8 cellular contexts compared by ENCODE assay signal in the genomic region with DNA sequence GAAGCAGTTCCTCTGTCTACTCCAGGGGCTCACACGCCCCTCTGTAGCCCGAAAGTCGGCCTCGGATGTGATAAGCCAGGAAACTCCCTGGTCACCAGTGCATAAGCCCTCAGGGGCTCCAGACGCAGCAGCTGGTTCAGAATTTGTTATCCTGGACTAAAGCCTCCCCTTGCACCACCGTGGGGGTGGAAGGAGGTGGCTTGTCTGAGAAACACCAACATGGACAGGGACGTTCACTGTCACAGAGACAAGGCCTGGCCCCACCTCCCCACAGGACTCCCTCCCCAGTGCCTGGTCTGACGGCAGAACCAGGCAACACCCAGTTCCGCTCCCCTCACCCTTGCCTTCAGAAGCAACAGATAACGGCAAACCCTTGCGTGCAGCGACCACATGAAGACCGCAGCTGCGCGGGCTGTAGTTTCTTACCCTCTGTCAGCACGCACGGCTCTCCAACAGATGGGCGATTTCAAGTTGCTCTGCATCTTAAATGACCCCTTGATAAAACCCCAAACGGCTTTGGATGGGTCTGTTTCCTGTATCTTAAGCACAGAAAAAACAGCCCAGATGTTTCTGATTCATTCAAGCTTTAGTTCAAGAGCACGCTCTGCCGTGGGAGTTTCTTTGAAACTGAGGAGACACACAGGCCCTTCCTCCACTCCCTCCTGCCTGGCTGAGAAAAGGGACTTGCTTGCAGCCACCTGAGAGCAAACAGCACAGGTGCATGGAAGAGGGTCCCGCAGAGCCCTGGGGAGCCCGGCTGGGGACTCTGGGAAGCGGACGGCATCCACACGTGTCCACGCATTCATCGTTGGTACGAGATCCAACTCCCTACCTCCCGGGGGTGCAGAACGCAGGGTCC. TPM values are rescaled to one million over a fixed set of nuclear protein-coding genes. Genes with fewer than 3 reads are reported as not detected.
DNase-seq lines count a peak whose midpoint lies in the region; ATAC-seq and TF ChIP-seq lines count a peak whose summit lies in the region.

No MANE protein-coding gene starts in this region.

- H2BK20ac ChIP-seq in H9 (ENCODE audit: low read depth, low read length, poor library complexity, severe bottlenecking), result no peak overlapping the region

- H3K4me1 ChIP-seq in H9 (ENCODE audit: insufficient read depth, low read length) (no peaks in the 10 kb centered on the region), adipocyte (ENCODE audit: control insufficient read depth, insufficient read depth, low read length) (peaks cover 19% of the 10 kb centered on the region)

- DNase-seq in ELF-1 (ENCODE audit: low read depth, low spot score) (peak; percentile 34), H9 (no peak), NCI-H524 treated with DMSO at 0.1 percent for 48 hours (lab: John Stamatoyannopoulos, UW) (peak; percentile 99), adipocyte (ENCODE audit: low read depth) (peak; percentile 74), DMS79 (lab: John Stamatoyannopoulos, UW) (no peak)
- no peak for DNase-seq in natural killer cell treated with Interleukin-12 subunit alpha and Interleukin-12 subunit beta and Interleukin-15 and Interleukin-18, amount 100 ng/mL, for 72 hours (ENCODE audit: low spot score)

- no peak overlapping the region for H2BK12ac ChIP-seq in H9 (ENCODE audit: insufficient read length, low read depth, low read length)

- no peak overlapping the region for H3T11ph ChIP-seq in H9 (ENCODE audit: low read length)

- H2BK5ac ChIP-seq in H9 (ENCODE audit: insufficient read length, low read length), result no peak overlapping the region

- H3K4me3 Mint-ChIP-seq in H9, result no peak overlapping the region
- H3K4me3 Mint-ChIP-seq in natural killer cell treated with Interleukin-12 subunit alpha and Interleukin-12 subunit beta and Interleukin-15 and Interleukin-18, amount 100 ng/mL, for 72 hours, result peak overlapping the region; percentile 33

- H3K27ac ChIP-seq in H9 (ENCODE audit: insufficient read length, low read depth, low read length), result no peak overlapping the region

- no peaks in the 10 kb centered on the region for H4K20me1 ChIP-seq in H9 (ENCODE audit: control insufficient read depth, insufficient read depth, insufficient read length)

- no peaks in the 10 kb centered on the region for H3K4me1 Mint-ChIP-seq in H9
- H3K4me1 Mint-ChIP-seq in natural killer cell treated with Interleukin-12 subunit alpha and Interleukin-12 subunit beta and Interleukin-15 and Interleukin-18, amount 100 ng/mL, for 72 hours (ENCODE audit: low read depth in 2 of 2), result peaks cover 18 to 19% of the 10 kb centered on the region in 2 donors

- no peaks in the 10 kb centered on the region; a peak in 1 of 7 replicates for H3K36me3 Mint-ChIP-seq in H9 (ENCODE audit: insufficient read depth in 1 of 3, low read depth in 3 of 3)
- H3K36me3 Mint-ChIP-seq in natural killer cell treated with Interleukin-12 subunit alpha and Interleukin-12 subunit beta and Interleukin-15 and Interleukin-18, amount 100 ng/mL, for 72 hours, result no peaks in the 10 kb centered on the region

- H3K14ac ChIP-seq in H9 (ENCODE audit: insufficient read depth, low read length), result peak overlapping the region; percentile 3; the same call in 1 of the 2 replicates

- no peak overlapping the region for H2AFZ ChIP-seq in H9 (ENCODE audit: low read length)

- no peak overlapping the region for H3K4ac ChIP-seq in H9 (ENCODE audit: low read depth, low read length)

- peak overlapping the region in 1 of 3 experiments; percentile 27; a peak in 1 of 7 replicates for H3K27ac Mint-ChIP-seq in H9
- H3K27ac Mint-ChIP-seq in natural killer cell treated with Interleukin-12 subunit alpha and Interleukin-12 subunit beta and Interleukin-15 and Interleukin-18, amount 100 ng/mL, for 72 hours, result peak overlapping the region in 1 of 2 donors; percentile 45

- H3K4me3 ChIP-seq in adipocyte (ENCODE audit: low read length), result no peak overlapping the region

- no peaks in the 10 kb centered on the region for H3K79me1 ChIP-seq in H9 (ENCODE audit: insufficient read depth, low read depth, low read length, poor library complexity, severe bottlenecking)

- H3K23me2 ChIP-seq in H9 (ENCODE audit: insufficient read length, low read depth, low read length, poor library complexity, severe bottlenecking), result no peaks in the 10 kb centered on the region

- no peak overlapping the region for H2BK15ac ChIP-seq in H9 (ENCODE audit: low read depth, low read length)

- no peak for TF ChIP-seq CTCF in H9 (conservative IDR thresholded peaks at IDR 0.05)

- no peak overlapping the region for H3K56ac ChIP-seq in H9 (ENCODE audit: insufficient read length, low read depth, low read length)

- peak; percentile 64 to 65 for ATAC-seq in natural killer cell treated with Interleukin-12 subunit alpha and Interleukin-12 subunit beta and Interleukin-15 and Interleukin-18, amount 100 ng/mL, for 72 hours
- no peak for ATAC-seq in HG03521 (IDR thresholded peaks at IDR 0.05; ENCODE audit: unreplicated experiment)
- ATAC-seq in esophagus mucosa, result no peak

- H3K9ac ChIP-seq in H9 (ENCODE audit: extremely low read depth, insufficient read length, low read length) (no peak overlapping the region), adipocyte (ENCODE audit: low read length) (no peak overlapping the region)

- H3K79me2 ChIP-seq in H9 (ENCODE audit: insufficient read depth, low read length), result no peaks in the 10 kb centered on the region

- no peak overlapping the region for H4K91ac ChIP-seq in H9 (ENCODE audit: insufficient read length, low read depth, low read length)

- no peak overlapping the region for H4K5ac ChIP-seq in H9 (ENCODE audit: insufficient read length, low read depth, low read length)

- H3K9me3 Mint-ChIP-seq in H9, result no peaks in the 10 kb centered on the region
- H3K9me3 Mint-ChIP-seq in natural killer cell treated with Interleukin-12 subunit alpha and Interleukin-12 subunit beta and Interleukin-15 and Interleukin-18, amount 100 ng/mL, for 72 hours, result no peaks in the 10 kb centered on the region

- H3K36me3 ChIP-seq in adipocyte (ENCODE audit: control insufficient read depth, insufficient read depth, low read length, severe bottlenecking), result no peaks in the 10 kb centered on the region

- H3K27me3 ChIP-seq in H9 (ENCODE audit: insufficient read depth, low read length) (no peaks in the 10 kb centered on the region), adipocyte (replicated peaks; ENCODE audit: control insufficient read depth, insufficient read depth, low read length) (peaks cover 57% of the 10 kb centered on the region)

- H3K18ac ChIP-seq in H9 (ENCODE audit: insufficient read length, low read depth, low read length), result no peak overlapping the region

- H2AK5ac ChIP-seq in H9 (ENCODE audit: insufficient read length, low read length), result no peak overlapping the region

- H3K23ac ChIP-seq in H9 (ENCODE audit: insufficient read length, low read depth, low read length), result no peak overlapping the region

- peaks cover 15% of the 10 kb centered on the region for H3K27me3 Mint-ChIP-seq in H9 (ENCODE audit: low read depth)
- H3K27me3 Mint-ChIP-seq in natural killer cell treated with Interleukin-12 subunit alpha and Interleukin-12 subunit beta and Interleukin-15 and Interleukin-18, amount 100 ng/mL, for 72 hours, result peaks cover 33 to 36% of the 10 kb centered on the region in 2 donors

- no CpG with 5 or more reads among the region's 31 CpGs for WGBS in H9 (ENCODE audit: extremely low coverage, insufficient read length, low lambda C conversion rate)

- H3K9me3 ChIP-seq in H9 (ENCODE audit: control insufficient read depth, low read depth, low read length) (no peaks in the 10 kb centered on the region), adipocyte (ENCODE audit: control insufficient read depth, low read length) (peaks cover 4% of the 10 kb centered on the region)

- no peak overlapping the region for H4K8ac ChIP-seq in H9 (replicated peaks; ENCODE audit: insufficient read length, low read depth, low read length)

- no peak overlapping the region for H3K4me2 ChIP-seq in H9 (ENCODE audit: insufficient read depth, insufficient read length, low read length)

- H2BK120ac ChIP-seq in H9 (ENCODE audit: low read depth, low read length, poor library complexity, severe bottlenecking), result no peak overlapping the region

RNA-seq across cellular contexts. Expression of a gene that starts 44.7 kb away (rescaled TPM):
- total RNA-seq in H9 (2021), result 7.3 and 7.7 TPM in 2 replicates
- under 1 TPM in 1 of 2 donors, not detected in 1; 0.53 TPM for total RNA-seq in natural killer cell treated with Interleukin-12 subunit alpha and Interleukin-12 subunit beta and Interleukin-15 and Interleukin-18, amount 100 ng/mL, for 72 hours
- total RNA-seq in esophagus mucosa, result 1.1 TPM

Comparison
In these comparisons a context has a peak if more than half of its experiments do, and no peak if none do; other contexts are left out.
1. DNase-seq: peak in ELF-1 (single experiment), NCI-H524 treated with DMSO at 0.1 percent for 48 hours (single experiment) and adipocyte (single experiment); none in H9 (single experiment), natural killer cell treated with Interleukin-12 subunit alpha and Interleukin-12 subunit beta and Interleukin-15 and Interleukin-18, amount 100 ng/mL, for 72 hours (single experiment) and DMS79 (single experiment).
2. ATAC-seq: peak in natural killer cell treated with Interleukin-12 subunit alpha and Interleukin-12 subunit beta and Interleukin-15 and Interleukin-18, amount 100 ng/mL, for 72 hours (2 of 2); none in HG03521 (single experiment) and esophagus mucosa (single experiment).